Comparison of ENCODE assay signal across 32 cellular contexts in genomic region chr9:113461285-113461684, GRCh38.
"Had no signal": no experiment of that assay in that cellular context is flagged by ENCODE, and none has a peak within 500 bp of the region (broad histone marks: within the 10 kb centered on the region; RNA-seq: fewer than 3 reads in every experiment).

No MANE protein-coding gene starts in this region.

- H3K27me3 ChIP-seq: SJSA1 had no signal

- H3K9ac ChIP-seq: KMS-11, SK-N-SH had no signal

- H3K9me3 Mint-ChIP-seq: activated CD4-positive, alpha-beta memory T cell treated with anti-CD3 and anti-CD28 coated beads for 36 hours; activated naive CD4-positive, alpha-beta T cell treated with anti-CD3 and anti-CD28 coated beads, Interleukin-2, amount 10 ng/mL, durations not matched to agents 7 days and 5 days; activated naive CD8-positive, alpha-beta T cell treated with anti-CD3 and anti-CD28 coated beads, Interleukin-2, amount 50 U/mL, for 24 hours; T-helper 1 cell treated with Interleukin-12 subunit alpha and Interleukin-12 subunit beta and Interleukin-4 antibody, amounts not matched to agents 30 μg/mL and 1 μg/mL, for 36 hours; T-helper 2 cell treated with Interferon-gamma antibody and Interleukin-4, amounts not matched to agents 5 μg/mL and 100 μg/mL, for 36 hours; WTC11 had no signal

- H3K9me3 ChIP-seq: SJSA1, SK-N-SH had no signal

- H3K27ac Mint-ChIP-seq: activated CD4-positive, alpha-beta memory T cell treated with anti-CD3 and anti-CD28 coated beads for 36 hours; activated CD8-positive, alpha-beta memory T cell treated with anti-CD3 and anti-CD28 coated beads, Interleukin-2, amount 10 ng/mL, durations not matched to agents 7 days and 5 days; activated naive CD4-positive, alpha-beta T cell treated with anti-CD3 and anti-CD28 coated beads, Interleukin-2, amount 10 ng/mL, durations not matched to agents 7 days and 5 days; activated naive CD8-positive, alpha-beta T cell; activated naive CD8-positive, alpha-beta T cell treated with anti-CD3 and anti-CD28 coated beads, Interleukin-2, amount 50 U/mL, for 24 hours; T-helper 1 cell treated with Interleukin-12 subunit alpha and Interleukin-12 subunit beta and Interleukin-4 antibody, amounts not matched to agents 30 μg/mL and 1 μg/mL, for 36 hours; T-helper 2 cell treated with Interferon-gamma antibody and Interleukin-4, amounts not matched to agents 5 μg/mL and 100 μg/mL, for 36 hours; WTC11 had no signal

- DNase-seq: activated CD4-positive, alpha-beta memory T cell treated with anti-CD3 and anti-CD28 coated beads for 36 hours; activated CD4-positive, alpha-beta T cell treated with anti-CD3 and anti-CD28 coated beads for 4 hours; activated CD4-positive, alpha-beta T cell treated with anti-CD3 and anti-CD28 coated beads, Interleukin-2, amount 50 U/mL, for 1 hour; activated CD8-positive, alpha-beta memory T cell treated with anti-CD3 and anti-CD28 coated beads for 24 hours; activated CD8-positive, alpha-beta memory T cell treated with anti-CD3 and anti-CD28 coated beads, Interleukin-2, amount 10 ng/mL, durations not matched to agents 7 days and 5 days; activated CD8-positive, alpha-beta memory T cell treated with anti-CD3 and anti-CD28 coated beads, Interleukin-2, amount 50 U/mL, for 48 hours; activated effector memory CD4-positive, alpha-beta T cell treated with Interleukin-2 at 50 U/mL for 16 hours; activated naive CD4-positive, alpha-beta T cell treated with anti-CD3 and anti-CD28 coated beads, Interleukin-2, amount 10 ng/mL, durations not matched to agents 7 days and 5 days; activated naive CD8-positive, alpha-beta T cell treated with anti-CD3 and anti-CD28 coated beads, Interleukin-2, amount 50 U/mL, for 24 hours; activated T-cell treated with anti-CD3 and anti-CD28 coated beads, Interleukin-2, amount 50 U/mL, for 48 hours; anterior cingulate cortex; caudate nucleus; NCI-H1092 treated with DMSO at 0.1 percent for 48 hours; NCI-H1417; NCI-H146; NCI-H187; NCI-H2029 treated with DMSO at 0.1 percent for 48 hours; NCI-H2107; NCI-H2171; NCI-H510A; NCI-H526; NCI-H748 treated with DMSO at 0.1 percent for 48 hours; NK-92 treated with Interleukin-12 subunit alpha and Interleukin-12 subunit beta, amount 100 ng/mL, for 24 hours; SHP77 treated with DMSO at 0.1 percent for 48 hours; SK-N-SH had no signal

- H3K4me2 ChIP-seq: KMS-11, SK-N-SH had no signal

- H3K27me3 Mint-ChIP-seq: activated CD4-positive, alpha-beta memory T cell treated with anti-CD3 and anti-CD28 coated beads for 36 hours; activated CD8-positive, alpha-beta memory T cell treated with anti-CD3 and anti-CD28 coated beads, Interleukin-2, amount 10 ng/mL, durations not matched to agents 7 days and 5 days; activated naive CD8-positive, alpha-beta T cell; activated naive CD8-positive, alpha-beta T cell treated with anti-CD3 and anti-CD28 coated beads, Interleukin-2, amount 50 U/mL, for 24 hours had no signal

- H3K4me3 ChIP-seq: SJSA1 had no signal

- H3K27ac ChIP-seq: KMS-11, SJSA1 had no signal

- H3K36me3 ChIP-seq: SJSA1 had no signal

- H3K4me3 Mint-ChIP-seq: activated CD4-positive, alpha-beta memory T cell treated with anti-CD3 and anti-CD28 coated beads for 36 hours; activated CD8-positive, alpha-beta memory T cell treated with anti-CD3 and anti-CD28 coated beads, Interleukin-2, amount 10 ng/mL, durations not matched to agents 7 days and 5 days; activated naive CD4-positive, alpha-beta T cell treated with anti-CD3 and anti-CD28 coated beads, Interleukin-2, amount 10 ng/mL, durations not matched to agents 7 days and 5 days; activated naive CD8-positive, alpha-beta T cell; activated naive CD8-positive, alpha-beta T cell treated with anti-CD3 and anti-CD28 coated beads, Interleukin-2, amount 50 U/mL, for 24 hours; T-helper 1 cell treated with Interleukin-12 subunit alpha and Interleukin-12 subunit beta and Interleukin-4 antibody, amounts not matched to agents 30 μg/mL and 1 μg/mL, for 36 hours; T-helper 2 cell treated with Interferon-gamma antibody and Interleukin-4, amounts not matched to agents 5 μg/mL and 100 μg/mL, for 36 hours; WTC11 had no signal

- H3K9me2 ChIP-seq: SK-N-SH had no signal

- H3K36me3 Mint-ChIP-seq: activated CD4-positive, alpha-beta memory T cell treated with anti-CD3 and anti-CD28 coated beads for 36 hours; activated CD8-positive, alpha-beta memory T cell treated with anti-CD3 and anti-CD28 coated beads, Interleukin-2, amount 10 ng/mL, durations not matched to agents 7 days and 5 days; activated naive CD4-positive, alpha-beta T cell treated with anti-CD3 and anti-CD28 coated beads, Interleukin-2, amount 10 ng/mL, durations not matched to agents 7 days and 5 days; activated naive CD8-positive, alpha-beta T cell; brain; WTC11 had no signal

- H3K4me1 Mint-ChIP-seq: activated CD8-positive, alpha-beta memory T cell treated with anti-CD3 and anti-CD28 coated beads, Interleukin-2, amount 10 ng/mL, durations not matched to agents 7 days and 5 days; activated naive CD4-positive, alpha-beta T cell treated with anti-CD3 and anti-CD28 coated beads, Interleukin-2, amount 10 ng/mL, durations not matched to agents 7 days and 5 days; activated naive CD8-positive, alpha-beta T cell treated with anti-CD3 and anti-CD28 coated beads, Interleukin-2, amount 50 U/mL, for 24 hours had no signal
